ENCODE assay signal across 35 cellular contexts in genomic region chr3:80682951-80683350, GRCh38.
"Had no signal": no experiment of that assay in that cellular context is flagged by ENCODE, and none has a peak within 500 bp of the region (broad histone marks: within the 10 kb centered on the region; RNA-seq: fewer than 3 reads in every experiment).

No MANE protein-coding gene starts in this region.

- H3K4me3 ChIP-seq: MG63 had no signal

- H3K36me3 ChIP-seq: MG63 had no signal

- H3K27me3 ChIP-seq: MG63 had no signal

- H3K9me3 ChIP-seq: MG63 had no signal

- DNase-seq: Kasumi-1, MG63, MM.1S, MV-4-11, NCI-H1048, NCI-H1092, NCI-H1092 treated with DMSO at 0.1 percent for 48 hours, NCI-H1105, NCI-H1105 treated with DMSO at 0.1 percent for 48 hours, NCI-H1417, NCI-H1417 treated with DMSO at 0.1 percent for 48 hours, NCI-H1436, NCI-H1436 treated with DMSO at 0.1 percent for 48 hours, NCI-H146, NCI-H1694, NCI-H1694 treated with DMSO at 0.1 percent for 48 hours, NCI-H187, NCI-H187 treated with DMSO at 0.1 percent for 48 hours, NCI-H1930, NCI-H2029, NCI-H2029 treated with DMSO at 0.1 percent for 48 hours, NCI-H2081, NCI-H2081 treated with DMSO at 0.1 percent for 48 hours, NCI-H2107, NCI-H2171, NCI-H2171 treated with DMSO at 0.1 percent for 48 hours, NCI-H2227 treated with DMSO at 0.1 percent for 48 hours, NCI-H226, NCI-H345, NCI-H446, NCI-H446 treated with DMSO at 0.1 percent for 48 hours, NCI-H510A, NCI-H510A treated with DMSO at 0.1 percent for 48 hours, NCI-H524, NCI-H524 treated with DMSO at 0.1 percent for 48 hours had no signal
